In genomic region chr3:14122301-14122700, GRCh38 we compare ENCODE assay signal across 12 cellular contexts. TPM values are rescaled to one million over a fixed set of nuclear protein-coding genes. Genes with fewer than 3 reads are reported as not detected.
DNase-seq lines count a peak whose midpoint lies in the region; ATAC-seq, FAIRE-seq and TF ChIP-seq lines count a peak whose summit lies in the region.
"Had no signal": no experiment of that assay in that cellular context is flagged by ENCODE, and none has a peak within 500 bp of the region (broad histone marks: within the 10 kb centered on the region; RNA-seq: fewer than 3 reads in every experiment).

No MANE protein-coding gene starts in this region.

- in situ Hi-C loops in K562 (cut with MboI): loop anchor here (5.0 kb wide), 1 partner anchor 225 kb away; no protein-coding TSS in a partner anchor

- TF ChIP-seq RAD21 in K562 (CRISPR knock-in tag; conservative IDR thresholded peaks at IDR 0.05 in 1 of 2, IDR thresholded peaks at IDR 0.05 in 1 of 2): no peak

- H3K9me3 ChIP-seq in K562 (replicated peaks; ENCODE audit: control insufficient read depth, insufficient read depth, low read depth, low read length): peaks cover 33% of the 10 kb centered on the region
- H3K9me3 ChIP-seq: transverse colon had no signal

- H3K27me3 ChIP-seq in K562 (ENCODE audit: control insufficient read depth in 2 of 2, insufficient read depth in 2 of 2, low read length in 2 of 2): no peaks in the 10 kb centered on the region
- H3K27me3 ChIP-seq: transverse colon had no signal

- H4K20me1 ChIP-seq in K562 (replicated peaks; ENCODE audit: control insufficient read depth, insufficient read depth, low read length): peaks cover 10% of the 10 kb centered on the region; the same call in 1 of the 2 replicates

- 90% methylated on average over 3 of the region's 3 CpGs for WGBS in K562 (ENCODE audit: insufficient coverage, low coverage, missing lambda C conversion rate)

- no peak overlapping the region for H2AFZ ChIP-seq in K562 (ENCODE audit: low read depth, low read length)

- DNase-seq in activated CD4-positive, alpha-beta T cell treated with anti-CD3 and anti-CD28 coated beads, Interleukin-2, amount 10 ng/mL, durations not matched to agents 7 days and 5 days: no peak
- no peak for DNase-seq in activated CD4-positive, alpha-beta T cell treated with anti-CD3 and anti-CD28 coated beads, Interleukin-2, amount 50 U/mL, for 48 hours
- DNase-seq in NCI-H69 (lab: John Stamatoyannopoulos, UW) (peak; percentile 56), K562 (ENCODE audit: extremely low read depth in 1 of 4, low spot score in 3 of 4) (no peak), osteocyte (ENCODE audit: extremely low spot score, unreplicated experiment) (peak; percentile 27), DMS53 treated with DMSO at 0.1 percent for 48 hours (lab: John Stamatoyannopoulos, UW; ENCODE audit: unreplicated experiment) (no peak), DMS 273 (lab: John Stamatoyannopoulos, UW; ENCODE audit: unreplicated experiment) (no peak)
- no peak for DNase-seq in stimulated activated CD4-positive, alpha-beta T cell treated with anti-CD3 and anti-CD28 coated beads, Interleukin-4, amount 100 ng/mL, for 4 hours
- DNase-seq: NCI-H226, Right ventricle myocardium superior, transverse colon had no signal

- peaks cover 22% of the 10 kb centered on the region for H3K36me3 Mint-ChIP-seq in activated CD4-positive, alpha-beta T cell treated with anti-CD3 and anti-CD28 coated beads, Interleukin-2, amount 10 ng/mL, durations not matched to agents 7 days and 5 days (ENCODE audit: low read depth)
- H3K36me3 Mint-ChIP-seq in osteocyte (ENCODE audit: unreplicated experiment): peaks cover 8% of the 10 kb centered on the region

- no peak for FAIRE-seq in K562 (lab: Jason Lieb, UNC)
- FAIRE-seq: colon had no signal

- intact Hi-C loops in K562 (cut with micrococcal nuclease): loop anchor here (10.0 kb wide), 1 partner anchor 468 kb away; no protein-coding TSS in a partner anchor

- H3K4me2 ChIP-seq in K562 (ENCODE audit: insufficient read depth, low read length): peak overlapping the region; percentile 95

- ATAC-seq in K562: no peak

- H3K4me1 Mint-ChIP-seq in activated CD4-positive, alpha-beta T cell treated with anti-CD3 and anti-CD28 coated beads, Interleukin-2, amount 10 ng/mL, durations not matched to agents 7 days and 5 days: peaks cover 54% of the 10 kb centered on the region
- H3K4me1 Mint-ChIP-seq in osteocyte (ENCODE audit: unreplicated experiment): peaks cover 31% of the 10 kb centered on the region

- peak overlapping the region; percentile 95 for H3K4me3 Mint-ChIP-seq in activated CD4-positive, alpha-beta T cell treated with anti-CD3 and anti-CD28 coated beads, Interleukin-2, amount 10 ng/mL, durations not matched to agents 7 days and 5 days
- H3K4me3 Mint-ChIP-seq in osteocyte (ENCODE audit: unreplicated experiment): no peak overlapping the region

- CTCF ChIA-PET in activated CD4-positive, alpha-beta T cell treated with anti-CD3 and anti-CD28 coated beads, Interleukin-2, amount 10 ng/mL, durations not matched to agents 7 days and 5 days (lab: Charles Lee): interaction anchor here (1.1 to 1.6 kb wide), 2 partner anchors 12 to 57 kb away, joined by 3 read pairs; partner anchors contain the start of genes LSM3 and XPC
- CTCF ChIA-PET in K562 (lab: Yijun Ruan, JAX; ENCODE audit: low intra/inter-chr PET ratio): no interaction called here

- no peak overlapping the region for H3K4me3 ChIP-seq in K562
- H3K4me3 ChIP-seq: transverse colon had no signal

- H3K27me3 Mint-ChIP-seq in activated CD4-positive, alpha-beta T cell treated with anti-CD3 and anti-CD28 coated beads, Interleukin-2, amount 10 ng/mL, durations not matched to agents 7 days and 5 days: no peaks in the 10 kb centered on the region
- no peaks in the 10 kb centered on the region for H3K27me3 Mint-ChIP-seq in osteocyte (ENCODE audit: unreplicated experiment)

- H3K79me2 ChIP-seq in K562 (ENCODE audit: control insufficient read depth, insufficient read depth, low read length): peaks cover 92% of the 10 kb centered on the region

- H3K36me3 ChIP-seq in K562 (ENCODE audit: control insufficient read depth, insufficient read depth, low read length): peaks cover 63% of the 10 kb centered on the region
- H3K36me3 ChIP-seq: transverse colon had no signal

- peak overlapping the region; percentile 11 for H3K27ac Mint-ChIP-seq in activated CD4-positive, alpha-beta T cell treated with anti-CD3 and anti-CD28 coated beads, Interleukin-2, amount 10 ng/mL, durations not matched to agents 7 days and 5 days
- peak overlapping the region; percentile 15 for H3K27ac Mint-ChIP-seq in osteocyte (ENCODE audit: unreplicated experiment)

- H3K4me1 ChIP-seq in K562 (replicated peaks in 1 of 2; ENCODE audit: control insufficient read depth in 2 of 2, insufficient read depth in 2 of 2, low read length in 2 of 2): peaks cover 34 to 43% of the 10 kb centered on the region in 2 experiments

- TF ChIP-seq CTCF in K562 (IDR thresholded peaks at IDR 0.05 in 2 of 3, conservative IDR thresholded peaks at IDR 0.05 in 1 of 3; ENCODE audit: insufficient read depth in 2 of 3, low read depth in 1 of 3, low read length in 3 of 3) (no peak), osteocyte (IDR thresholded peaks at IDR 0.05) (no peak)

- no peaks in the 10 kb centered on the region for H3K9me3 Mint-ChIP-seq in activated CD4-positive, alpha-beta T cell treated with anti-CD3 and anti-CD28 coated beads, Interleukin-2, amount 10 ng/mL, durations not matched to agents 7 days and 5 days
- H3K9me3 Mint-ChIP-seq in osteocyte (ENCODE audit: unreplicated experiment): no peaks in the 10 kb centered on the region

- no peak overlapping the region for H3K9ac ChIP-seq in K562 (ENCODE audit: insufficient read depth in 1 of 2, low read depth in 2 of 2, low read length in 2 of 2)

- POLR2A ChIA-PET in activated CD4-positive, alpha-beta T cell treated with anti-CD3 and anti-CD28 coated beads, Interleukin-2, amount 10 ng/mL, durations not matched to agents 7 days and 5 days (lab: Charles Lee): no interaction called here
- POLR2A ChIA-PET in K562 (lab: Yijun Ruan, JAX): interaction anchor here (0.6 to 1.1 kb wide), 2 partner anchors 51 to 56 kb away, joined by 3 read pairs; partner anchors contain the start of genes LSM3 and XPC

- TF ChIP-seq POLR2A in K562 (conservative IDR thresholded peaks at IDR 0.05): no peak

- H3K9me1 ChIP-seq in K562 (ENCODE audit: control insufficient read depth, insufficient read depth, low read length): peaks cover 5% of the 10 kb centered on the region

- H3K27ac ChIP-seq in K562 (ENCODE audit: extremely low read depth, low read depth, low read length): no peak overlapping the region; the same call in 2 of the 3 replicates
- H3K27ac ChIP-seq: transverse colon had no signal

- TF ChIP-seq EP300 in K562 (IDR thresholded peaks at IDR 0.05; ENCODE audit: low read length): no peak

- BruUV-seq in K562 (replicated peaks; lab: Mats Ljungman, UMichigan): no TSS peak

RNA-seq across cellular contexts. Expression of gene CHCHD4, which starts 2.4 kb away (rescaled TPM):
- 10 to 100 TPM; 12.7 to 13.2 TPM for total RNA-seq in activated CD4-positive, alpha-beta T cell treated with anti-CD3 and anti-CD28 coated beads, Interleukin-2, amount 10 ng/mL, durations not matched to agents 7 days and 5 days
- 8.4 and 13.9 TPM in 2 replicates for total RNA-seq in K562 (2011; cell fraction: chromatin; rRNA removed; ENCODE audit: low replicate concordance)
- total RNA-seq in K562 (2011; cell fraction: nucleolus; rRNA removed): 7.5 and 9.3 TPM in 2 replicates
- 11.0 and 15.7 TPM in 2 replicates for total RNA-seq in K562 (2011; cell fraction: nucleoplasm; rRNA removed)
- total RNA-seq in K562 (2014; rRNA removed): 70.9 and 77.2 TPM in 2 replicates
- 70.9 and 79.2 TPM in 2 replicates for total RNA-seq in K562 (2014; rRNA removed; fragmentation: Illumina TruSeq; extraction: Trizol)
- total RNA-seq in K562 (2015; rRNA removed; fragmentation: Illumina TruSeq; extraction: Trizol): 56.5 and 61.2 TPM in 2 replicates
- 53.5 and 55.4 TPM in 2 replicates for total RNA-seq in K562 (2021)
- 46.2 and 68.4 TPM in 2 replicates for polyA plus RNA-seq in K562 (2011; rRNA removed)
- 27.7 and 40.4 TPM in 2 replicates for polyA plus RNA-seq in K562 (2011; cell fraction: cytosol; rRNA removed)
- 15.4 and 19.6 TPM in 2 replicates for polyA plus RNA-seq in K562 (2011; cell fraction: nucleus; rRNA removed)
- polyA plus RNA-seq in K562 (2012): 32.4 and 47.1 TPM in 2 replicates
- polyA plus RNA-seq in K562 (2014; fragmentation: Illumina TruSeq; extraction: Trizol): 89.0 and 105 TPM in 2 replicates
- polyA plus RNA-seq in K562 (2014; fragmentation: Nextera tagmentation; extraction: Ambion mirVana): 100 to 1,000 TPM; 152 to 225 TPM
- polyA plus RNA-seq in K562 (2014; rRNA removed): 81.3 and 81.7 TPM in 2 replicates
- polyA minus RNA-seq in K562 (2011; rRNA and poly(A)+ RNA removed): 48.2 and 54.4 TPM in 2 replicates
- 19.5 and 24.8 TPM in 2 replicates for polyA minus RNA-seq in K562 (2011; cell fraction: cytosol; rRNA and poly(A)+ RNA removed)
- 6.1 and 12.2 TPM in 2 replicates for polyA minus RNA-seq in K562 (2011; cell fraction: nucleus; rRNA and poly(A)+ RNA removed)
- total RNA-seq in osteocyte: 7.2 and 7.9 TPM in 2 replicates

RNA-seq across cellular contexts. Expression of gene TMEM43, which starts 2.6 kb away (rescaled TPM):
- total RNA-seq in activated CD4-positive, alpha-beta T cell treated with anti-CD3 and anti-CD28 coated beads, Interleukin-2, amount 10 ng/mL, durations not matched to agents 7 days and 5 days: 10 to 100 TPM; 40.4 to 42.0 TPM
- total RNA-seq in K562 (2011; cell fraction: chromatin; rRNA removed; ENCODE audit: low replicate concordance): 45.4 and 56.1 TPM in 2 replicates
- total RNA-seq in K562 (2011; cell fraction: nucleolus; rRNA removed): 65.7 and 72.4 TPM in 2 replicates
- total RNA-seq in K562 (2011; cell fraction: nucleoplasm; rRNA removed): 57.3 and 58.4 TPM in 2 replicates
- total RNA-seq in K562 (2014; rRNA removed) (35.0 and 49.2 TPM in 2 replicates), K562 (2014; rRNA removed; fragmentation: Illumina TruSeq; extraction: Trizol) (32.9 and 35.7 TPM in 2 replicates), K562 (2015; rRNA removed; fragmentation: Illumina TruSeq; extraction: Trizol) (41.1 and 42.9 TPM in 2 replicates), K562 (2021) (38.9 and 39.7 TPM in 2 replicates), osteocyte (73.3 and 76.5 TPM in 2 replicates)
- polyA plus RNA-seq in K562 (2011; rRNA removed) (41.9 and 50.8 TPM in 2 replicates), K562 (2014; fragmentation: Illumina TruSeq; extraction: Trizol) (41.5 and 46.1 TPM in 2 replicates), K562 (2014; fragmentation: Nextera tagmentation; extraction: Ambion mirVana) (10 to 100 TPM; 16.7 to 29.4 TPM), K562 (2014; rRNA removed) (32.7 and 37.5 TPM in 2 replicates)
- polyA plus RNA-seq in K562 (2011; cell fraction: cytosol; rRNA removed): 46.0 and 54.1 TPM in 2 replicates
- polyA plus RNA-seq in K562 (2011; cell fraction: nucleus; rRNA removed): 73.1 and 80.6 TPM in 2 replicates
- polyA plus RNA-seq in K562 (2012): 32.9 and 33.9 TPM in 2 replicates
- polyA minus RNA-seq in K562 (2011; rRNA and poly(A)+ RNA removed): 32.4 and 38.1 TPM in 2 replicates
- 21.2 TPM in 2 replicates for polyA minus RNA-seq in K562 (2011; cell fraction: cytosol; rRNA and poly(A)+ RNA removed)
- polyA minus RNA-seq in K562 (2011; cell fraction: nucleus; rRNA and poly(A)+ RNA removed): 17.1 and 22.2 TPM in 2 replicates

RNA-seq across cellular contexts. Expression of gene XPC, which starts 56.1 kb away (rescaled TPM):
- 10 to 100 TPM; 41.1 to 43.0 TPM for total RNA-seq in activated CD4-positive, alpha-beta T cell treated with anti-CD3 and anti-CD28 coated beads, Interleukin-2, amount 10 ng/mL, durations not matched to agents 7 days and 5 days
- 61.0 and 92.1 TPM in 2 replicates for total RNA-seq in K562 (2011; cell fraction: chromatin; rRNA removed; ENCODE audit: low replicate concordance)
- 32.5 and 33.7 TPM in 2 replicates for total RNA-seq in K562 (2011; cell fraction: nucleolus; rRNA removed)
- total RNA-seq in K562 (2011; cell fraction: nucleoplasm; rRNA removed): 45.0 and 59.2 TPM in 2 replicates
- 51.8 and 54.1 TPM in 2 replicates for total RNA-seq in K562 (2014; rRNA removed)
- total RNA-seq in K562 (2014; rRNA removed; fragmentation: Illumina TruSeq; extraction: Trizol): 41.2 and 49.8 TPM in 2 replicates
- total RNA-seq in K562 (2015; rRNA removed; fragmentation: Illumina TruSeq; extraction: Trizol): 41.3 and 44.2 TPM in 2 replicates
- 44.5 and 54.0 TPM in 2 replicates for total RNA-seq in K562 (2021)
- polyA plus RNA-seq in K562 (2011; rRNA removed): 25.1 and 25.5 TPM in 2 replicates
- 11.7 and 15.8 TPM in 2 replicates for polyA plus RNA-seq in K562 (2011; cell fraction: cytosol; rRNA removed)
- 76.2 and 81.9 TPM in 2 replicates for polyA plus RNA-seq in K562 (2011; cell fraction: nucleus; rRNA removed)
- polyA plus RNA-seq in K562 (2012): 41.7 and 44.5 TPM in 2 replicates
- polyA plus RNA-seq in K562 (2014; fragmentation: Illumina TruSeq; extraction: Trizol): 54.4 and 54.7 TPM in 2 replicates
- polyA plus RNA-seq in K562 (2014; fragmentation: Nextera tagmentation; extraction: Ambion mirVana): 1 to 10 TPM; 3.8 to 4.1 TPM
- 33.8 and 42.4 TPM in 2 replicates for polyA plus RNA-seq in K562 (2014; rRNA removed)
- polyA minus RNA-seq in K562 (2011; rRNA and poly(A)+ RNA removed): 30.9 and 32.3 TPM in 2 replicates
- polyA minus RNA-seq in K562 (2011; cell fraction: cytosol; rRNA and poly(A)+ RNA removed): 24.0 and 24.8 TPM in 2 replicates
- polyA minus RNA-seq in K562 (2011; cell fraction: nucleus; rRNA and poly(A)+ RNA removed): 34.9 and 53.4 TPM in 2 replicates
- total RNA-seq in osteocyte: 39.4 and 41.5 TPM in 2 replicates

RNA-seq across cellular contexts. Expression of gene LSM3, which starts 56.3 kb away (rescaled TPM):
- total RNA-seq in activated CD4-positive, alpha-beta T cell treated with anti-CD3 and anti-CD28 coated beads, Interleukin-2, amount 10 ng/mL, durations not matched to agents 7 days and 5 days: 10 to 100 TPM; 16.1 to 18.6 TPM
- 11.3 and 17.2 TPM in 2 replicates for total RNA-seq in K562 (2011; cell fraction: chromatin; rRNA removed; ENCODE audit: low replicate concordance)
- total RNA-seq in K562 (2011; cell fraction: nucleolus; rRNA removed): 7.4 and 9.3 TPM in 2 replicates
- total RNA-seq in K562 (2011; cell fraction: nucleoplasm; rRNA removed): 14.2 and 25.6 TPM in 2 replicates
- total RNA-seq in K562 (2014; rRNA removed) (32.6 and 33.8 TPM in 2 replicates), K562 (2014; rRNA removed; fragmentation: Illumina TruSeq; extraction: Trizol) (64.7 and 73.9 TPM in 2 replicates), K562 (2015; rRNA removed; fragmentation: Illumina TruSeq; extraction: Trizol) (54.4 and 61.2 TPM in 2 replicates), K562 (2021) (38.5 and 46.4 TPM in 2 replicates), osteocyte (9.9 and 10.0 TPM in 2 replicates)
- polyA plus RNA-seq in K562 (2011; rRNA removed) (34.0 and 48.7 TPM in 2 replicates), K562 (2014; fragmentation: Illumina TruSeq; extraction: Trizol) (48.6 and 55.2 TPM in 2 replicates), K562 (2014; fragmentation: Nextera tagmentation; extraction: Ambion mirVana) (100 to 1,000 TPM; 180 to 203 TPM), K562 (2014; rRNA removed) (61.6 and 75.1 TPM in 2 replicates)
- 3.6 and 12.9 TPM in 2 replicates for polyA plus RNA-seq in K562 (2011; cell fraction: cytosol; rRNA removed)
- 3.1 and 6.0 TPM in 2 replicates for polyA plus RNA-seq in K562 (2011; cell fraction: nucleus; rRNA removed)
- polyA plus RNA-seq in K562 (2012): 31.9 and 61.8 TPM in 2 replicates
- 14.8 and 16.0 TPM in 2 replicates for polyA minus RNA-seq in K562 (2011; rRNA and poly(A)+ RNA removed)
- 4.3 and 6.0 TPM in 2 replicates for polyA minus RNA-seq in K562 (2011; cell fraction: cytosol; rRNA and poly(A)+ RNA removed)
- 5.5 and 7.6 TPM in 2 replicates for polyA minus RNA-seq in K562 (2011; cell fraction: nucleus; rRNA and poly(A)+ RNA removed)

Comparison
In these comparisons a context has a peak if more than half of its experiments do, and no peak if none do; other contexts are left out.
1. DNase-seq: peak in NCI-H69 (single experiment) and osteocyte (single experiment); none in activated CD4-positive, alpha-beta T cell treated with anti-CD3 and anti-CD28 coated beads, Interleukin-2, amount 10 ng/mL, durations not matched to agents 7 days and 5 days (single experiment), activated CD4-positive, alpha-beta T cell treated with anti-CD3 and anti-CD28 coated beads, Interleukin-2, amount 50 U/mL, for 48 hours (0 of 2), K562 (0 of 4), DMS53 treated with DMSO at 0.1 percent for 48 hours (single experiment), DMS 273 (single experiment) and stimulated activated CD4-positive, alpha-beta T cell treated with anti-CD3 and anti-CD28 coated beads, Interleukin-4, amount 100 ng/mL, for 4 hours (0 of 2).